In the genomic region with DNA sequence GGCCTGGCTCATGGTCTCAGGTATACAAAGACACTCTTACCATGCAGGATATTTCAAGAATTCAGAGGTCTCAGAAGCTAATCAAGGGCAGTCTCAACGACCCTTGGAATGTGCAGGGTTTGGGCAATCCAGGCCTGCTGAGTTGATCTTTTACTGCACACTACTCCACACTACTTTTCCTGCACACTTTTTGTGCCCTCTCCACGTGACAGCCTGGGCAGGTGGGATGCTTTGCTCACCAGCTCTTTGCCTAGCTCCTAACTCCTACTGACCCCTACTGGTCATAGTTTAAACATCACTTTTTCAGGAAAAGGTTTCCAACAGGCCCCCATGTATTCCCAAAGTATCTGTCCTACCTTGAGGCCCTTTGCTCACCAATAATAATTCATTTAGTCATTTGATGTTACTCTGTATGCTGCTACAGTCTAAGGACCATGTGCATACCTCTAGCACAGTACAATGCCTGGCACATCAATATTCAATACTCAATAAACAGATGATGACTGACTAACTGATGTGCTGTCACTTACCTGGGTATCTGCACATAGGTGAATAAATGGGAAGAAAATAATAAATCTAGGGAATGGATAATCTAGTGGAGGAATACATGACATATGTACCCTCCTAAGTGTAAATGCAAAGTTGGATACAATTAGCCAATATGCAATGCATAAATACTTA, we compare ENCODE assay signal across 1 cellular context.
TF ChIP-seq lines count a peak whose summit lies in the region.

No MANE protein-coding gene starts in this region.

TF ChIP-seq in SK-N-SH treated with all-trans-retinoic acid at 6 μM for 48 hours, 23 proteins besides CTCF, POLR2A, EP300 and RAD21 (continued from another document):
- TF ChIP-seq TCF4 (CRISPR knock-in tag; IDR thresholded peaks at IDR 0.05; ENCODE audit: borderline replicate concordance) (no peak), PPARA (CRISPR knock-in tag; IDR thresholded peaks at IDR 0.05; ENCODE audit: borderline replicate concordance) (no peak), OSR1 (CRISPR knock-in tag; IDR thresholded peaks at IDR 0.05) (no peak)
- TF ChIP-seq, protein P1, sequence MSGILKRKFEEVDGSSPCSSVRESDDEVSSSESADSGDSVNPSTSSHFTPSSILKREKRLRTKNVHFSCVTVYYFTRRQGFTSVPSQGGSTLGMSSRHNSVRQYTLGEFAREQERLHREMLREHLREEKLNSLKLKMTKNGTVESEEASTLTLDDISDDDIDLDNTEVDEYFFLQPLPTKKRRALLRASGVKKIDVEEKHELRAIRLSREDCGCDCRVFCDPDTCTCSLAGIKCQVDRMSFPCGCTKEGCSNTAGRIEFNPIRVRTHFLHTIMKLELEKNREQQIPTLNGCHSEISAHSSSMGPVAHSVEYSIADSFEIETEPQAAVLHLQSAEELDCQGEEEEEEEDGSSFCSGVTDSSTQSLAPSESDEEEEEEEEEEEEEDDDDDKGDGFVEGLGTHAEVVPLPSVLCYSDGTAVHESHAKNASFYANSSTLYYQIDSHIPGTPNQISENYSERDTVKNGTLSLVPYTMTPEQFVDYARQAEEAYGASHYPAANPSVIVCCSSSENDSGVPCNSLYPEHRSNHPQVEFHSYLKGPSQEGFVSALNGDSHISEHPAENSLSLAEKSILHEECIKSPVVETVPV (CRISPR knock-in tag; IDR thresholded peaks at IDR 0.05): no peak
